Comparison of ENCODE assay signal across 1 cellular context in the genomic region with DNA sequence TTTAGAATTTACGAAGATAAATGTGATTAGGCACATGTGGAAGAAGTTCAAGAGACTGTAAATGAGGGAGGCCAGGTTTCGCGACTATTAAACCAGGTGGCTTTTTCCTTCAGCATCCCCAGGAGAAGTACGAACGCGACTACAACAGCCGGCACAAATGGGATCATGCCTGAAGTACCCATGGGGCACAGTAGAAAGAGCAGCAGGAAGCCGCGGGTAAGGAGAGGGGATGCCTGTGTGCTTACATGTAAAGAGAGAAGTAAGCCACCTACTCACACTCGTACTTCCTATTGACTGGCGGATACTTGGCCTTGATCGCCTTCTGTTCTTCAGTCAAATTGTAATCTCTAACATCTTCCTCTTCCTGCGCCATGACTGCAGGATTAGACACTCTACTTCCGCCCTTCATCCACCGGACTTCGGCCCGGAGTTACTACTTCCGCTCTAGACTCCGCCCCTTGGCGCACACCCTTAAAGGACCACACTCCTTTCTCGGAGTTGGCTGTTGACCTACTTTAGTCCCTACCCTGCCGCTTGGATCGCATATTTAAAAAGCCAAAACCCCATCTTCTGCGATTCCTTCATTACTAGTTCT.
TF ChIP-seq lines count a peak whose summit lies in the region.

ZBTB8OS (minus strand) TSS at position 394 of the 595 bp plus-strand sequence; CDS start at position 373, 21 bp downstream.

TF ChIP-seq in HepG2, 621 proteins besides CTCF, POLR2A, EP300 and RAD21 (continued from another document and continues in another):
- TF ChIP-seq MEIS2 (CRISPR knock-in tag; IDR thresholded peaks at IDR 0.05) (no peak), MED1 (CRISPR knock-in tag; IDR thresholded peaks at IDR 0.05) (no peak; the same call in 1 of the 2 replicates), SMAD1 (CRISPR knock-in tag; IDR thresholded peaks at IDR 0.05; ENCODE audit: borderline replicate concordance, low read depth) (no peak), GABPB1 (CRISPR knock-in tag; IDR thresholded peaks at IDR 0.05) (peak; percentile 90), ZNF367 (CRISPR knock-in tag; IDR thresholded peaks at IDR 0.05; ENCODE audit: borderline replicate concordance) (no peak; the same call in 1 of the 2 replicates), SKI (IDR thresholded peaks at IDR 0.05; ENCODE audit: partially characterized antibody) (no peak), BHLHE40 (IDR thresholded peaks at IDR 0.05; ENCODE audit: low read length) (no peak), TRIM22 (IDR thresholded peaks at IDR 0.05) (no peak), CBX2 (IDR thresholded peaks at IDR 0.05; ENCODE audit: low read depth, low read length) (no peak), CBX2 (CRISPR knock-in tag; IDR thresholded peaks at IDR 0.05; ENCODE audit: low read depth) (no peak; the same call in 1 of the 2 replicates), NCOA1 (CRISPR knock-in tag; IDR thresholded peaks at IDR 0.05) (no peak), KLF15 (CRISPR knock-in tag; IDR thresholded peaks at IDR 0.05; ENCODE audit: borderline replicate concordance) (no peak), ZNF264 (CRISPR knock-in tag; IDR thresholded peaks at IDR 0.05) (0 out of 2 replicates have a peak, but pooled peaks have one; percentile 4), PRDM15 (CRISPR knock-in tag; IDR thresholded peaks at IDR 0.05) (no peak), ELF1 (CRISPR knock-in tag; IDR thresholded peaks at IDR 0.05) (peak; percentile 94), HNF4G (IDR thresholded peaks at IDR 0.05; ENCODE audit: borderline replicate concordance, low read depth, low read length) (peak; percentile 71; the same call in 1 of the 2 replicates), HNF4G (CRISPR knock-in tag; IDR thresholded peaks at IDR 0.05; ENCODE audit: borderline replicate concordance, low read depth) (no peak), KMT2A (CRISPR knock-in tag; IDR thresholded peaks at IDR 0.05) (peak; percentile 1; the same call in 1 of the 2 replicates), ZFP82 (CRISPR knock-in tag; IDR thresholded peaks at IDR 0.05; ENCODE audit: borderline replicate concordance) (no peak), DRAP1 (CRISPR knock-in tag; IDR thresholded peaks at IDR 0.05) (peak; percentile 61; the same call in 1 of the 2 replicates), SP1 (IDR thresholded peaks at IDR 0.05) (no peak), SP1 (CRISPR knock-in tag; IDR thresholded peaks at IDR 0.05) (peak; percentile 97), IRF9 (CRISPR knock-in tag; IDR thresholded peaks at IDR 0.05; ENCODE audit: borderline replicate concordance) (peak; percentile 56; the same call in 1 of the 2 replicates), SIN3A (IDR thresholded peaks at IDR 0.05; ENCODE audit: borderline replicate concordance, low read depth, low read length) (peak; percentile 79), MIXL1 (CRISPR knock-in tag; IDR thresholded peaks at IDR 0.05) (peak; percentile 39; the same call in 1 of the 2 replicates), ZNF136 (CRISPR knock-in tag; IDR thresholded peaks at IDR 0.05; ENCODE audit: low read depth) (0 out of 2 replicates have a peak, but pooled peaks have one; percentile 5), ATF1 (CRISPR knock-in tag; IDR thresholded peaks at IDR 0.05) (peak; percentile 81; the same call in 1 of the 2 replicates), GZF1 (CRISPR knock-in tag; IDR thresholded peaks at IDR 0.05) (no peak), GABPA (IDR thresholded peaks at IDR 0.05; ENCODE audit: low read depth, low read length) (peak; percentile 84), GABPA (CRISPR knock-in tag; IDR thresholded peaks at IDR 0.05; ENCODE audit: low read depth) (peak; percentile 97), HNRNPK (IDR thresholded peaks at IDR 0.05; ENCODE audit: low read depth, low read length, poor library complexity, severe bottlenecking) (no peak), ZNF446 (CRISPR knock-in tag; IDR thresholded peaks at IDR 0.05) (no peak), MXI1 (IDR thresholded peaks at IDR 0.05; ENCODE audit: borderline replicate concordance, low read depth, low read length) (peak; percentile 61; the same call in 1 of the 3 replicates), ETV5 (CRISPR knock-in tag; IDR thresholded peaks at IDR 0.05; ENCODE audit: borderline replicate concordance) (peak; percentile 78), CBX5 (CRISPR knock-in tag; IDR thresholded peaks at IDR 0.05; ENCODE audit: borderline replicate concordance) (0 out of 2 replicates have a peak, but pooled peaks have one; percentile 26), TGIF2 (CRISPR knock-in tag; IDR thresholded peaks at IDR 0.05) (peak; percentile 43), FOXP1 (IDR thresholded peaks at IDR 0.05) (no peak), FOXP1 (CRISPR knock-in tag; IDR thresholded peaks at IDR 0.05) (no peak), ZSCAN25 (CRISPR knock-in tag; IDR thresholded peaks at IDR 0.05) (no peak), RBAK (CRISPR knock-in tag; IDR thresholded peaks at IDR 0.05) (no peak)
- TF ChIP-seq, protein P1, sequence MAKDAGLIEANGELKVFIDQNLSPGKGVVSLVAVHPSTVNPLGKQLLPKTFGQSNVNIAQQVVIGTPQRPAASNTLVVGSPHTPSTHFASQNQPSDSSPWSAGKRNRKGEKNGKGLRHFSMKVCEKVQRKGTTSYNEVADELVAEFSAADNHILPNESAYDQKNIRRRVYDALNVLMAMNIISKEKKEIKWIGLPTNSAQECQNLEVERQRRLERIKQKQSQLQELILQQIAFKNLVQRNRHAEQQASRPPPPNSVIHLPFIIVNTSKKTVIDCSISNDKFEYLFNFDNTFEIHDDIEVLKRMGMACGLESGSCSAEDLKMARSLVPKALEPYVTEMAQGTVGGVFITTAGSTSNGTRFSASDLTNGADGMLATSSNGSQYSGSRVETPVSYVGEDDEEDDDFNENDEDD (CRISPR knock-in tag; IDR thresholded peaks at IDR 0.05; ENCODE audit: borderline replicate concordance): no peak
- TF ChIP-seq, protein P2, sequence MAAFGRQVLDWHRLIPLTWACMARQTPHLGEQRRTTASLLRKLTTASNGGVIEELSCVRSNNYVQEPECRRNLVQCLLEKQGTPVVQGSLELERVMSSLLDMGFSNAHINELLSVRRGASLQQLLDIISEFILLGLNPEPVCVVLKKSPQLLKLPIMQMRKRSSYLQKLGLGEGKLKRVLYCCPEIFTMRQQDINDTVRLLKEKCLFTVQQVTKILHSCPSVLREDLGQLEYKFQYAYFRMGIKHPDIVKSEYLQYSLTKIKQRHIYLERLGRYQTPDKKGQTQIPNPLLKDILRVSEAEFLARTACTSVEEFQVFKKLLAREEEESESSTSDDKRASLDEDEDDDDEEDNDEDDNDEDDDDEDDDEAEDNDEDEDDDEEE (CRISPR knock-in tag; IDR thresholded peaks at IDR 0.05): no peak
- TF ChIP-seq, protein P3, sequence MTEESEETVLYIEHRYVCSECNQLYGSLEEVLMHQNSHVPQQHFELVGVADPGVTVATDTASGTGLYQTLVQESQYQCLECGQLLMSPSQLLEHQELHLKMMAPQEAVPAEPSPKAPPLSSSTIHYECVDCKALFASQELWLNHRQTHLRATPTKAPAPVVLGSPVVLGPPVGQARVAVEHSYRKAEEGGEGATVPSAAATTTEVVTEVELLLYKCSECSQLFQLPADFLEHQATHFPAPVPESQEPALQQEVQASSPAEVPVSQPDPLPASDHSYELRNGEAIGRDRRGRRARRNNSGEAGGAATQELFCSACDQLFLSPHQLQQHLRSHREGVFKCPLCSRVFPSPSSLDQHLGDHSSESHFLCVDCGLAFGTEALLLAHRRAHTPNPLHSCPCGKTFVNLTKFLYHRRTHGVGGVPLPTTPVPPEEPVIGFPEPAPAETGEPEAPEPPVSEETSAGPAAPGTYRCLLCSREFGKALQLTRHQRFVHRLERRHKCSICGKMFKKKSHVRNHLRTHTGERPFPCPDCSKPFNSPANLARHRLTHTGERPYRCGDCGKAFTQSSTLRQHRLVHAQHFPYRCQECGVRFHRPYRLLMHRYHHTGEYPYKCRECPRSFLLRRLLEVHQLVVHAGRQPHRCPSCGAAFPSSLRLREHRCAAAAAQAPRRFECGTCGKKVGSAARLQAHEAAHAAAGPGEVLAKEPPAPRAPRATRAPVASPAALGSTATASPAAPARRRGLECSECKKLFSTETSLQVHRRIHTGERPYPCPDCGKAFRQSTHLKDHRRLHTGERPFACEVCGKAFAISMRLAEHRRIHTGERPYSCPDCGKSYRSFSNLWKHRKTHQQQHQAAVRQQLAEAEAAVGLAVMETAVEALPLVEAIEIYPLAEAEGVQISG (CRISPR knock-in tag; IDR thresholded peaks at IDR 0.05): peak; percentile 84
- TF ChIP-seq, protein P4, sequence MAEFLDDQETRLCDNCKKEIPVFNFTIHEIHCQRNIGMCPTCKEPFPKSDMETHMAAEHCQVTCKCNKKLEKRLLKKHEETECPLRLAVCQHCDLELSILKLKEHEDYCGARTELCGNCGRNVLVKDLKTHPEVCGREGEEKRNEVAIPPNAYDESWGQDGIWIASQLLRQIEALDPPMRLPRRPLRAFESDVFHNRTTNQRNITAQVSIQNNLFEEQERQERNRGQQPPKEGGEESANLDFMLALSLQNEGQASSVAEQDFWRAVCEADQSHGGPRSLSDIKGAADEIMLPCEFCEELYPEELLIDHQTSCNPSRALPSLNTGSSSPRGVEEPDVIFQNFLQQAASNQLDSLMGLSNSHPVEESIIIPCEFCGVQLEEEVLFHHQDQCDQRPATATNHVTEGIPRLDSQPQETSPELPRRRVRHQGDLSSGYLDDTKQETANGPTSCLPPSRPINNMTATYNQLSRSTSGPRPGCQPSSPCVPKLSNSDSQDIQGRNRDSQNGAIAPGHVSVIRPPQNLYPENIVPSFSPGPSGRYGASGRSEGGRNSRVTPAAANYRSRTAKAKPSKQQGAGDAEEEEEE (CRISPR knock-in tag; IDR thresholded peaks at IDR 0.05; ENCODE audit: borderline replicate concordance): peak; percentile 88; the same call in 1 of the 2 replicates
- TF ChIP-seq, protein P5, sequence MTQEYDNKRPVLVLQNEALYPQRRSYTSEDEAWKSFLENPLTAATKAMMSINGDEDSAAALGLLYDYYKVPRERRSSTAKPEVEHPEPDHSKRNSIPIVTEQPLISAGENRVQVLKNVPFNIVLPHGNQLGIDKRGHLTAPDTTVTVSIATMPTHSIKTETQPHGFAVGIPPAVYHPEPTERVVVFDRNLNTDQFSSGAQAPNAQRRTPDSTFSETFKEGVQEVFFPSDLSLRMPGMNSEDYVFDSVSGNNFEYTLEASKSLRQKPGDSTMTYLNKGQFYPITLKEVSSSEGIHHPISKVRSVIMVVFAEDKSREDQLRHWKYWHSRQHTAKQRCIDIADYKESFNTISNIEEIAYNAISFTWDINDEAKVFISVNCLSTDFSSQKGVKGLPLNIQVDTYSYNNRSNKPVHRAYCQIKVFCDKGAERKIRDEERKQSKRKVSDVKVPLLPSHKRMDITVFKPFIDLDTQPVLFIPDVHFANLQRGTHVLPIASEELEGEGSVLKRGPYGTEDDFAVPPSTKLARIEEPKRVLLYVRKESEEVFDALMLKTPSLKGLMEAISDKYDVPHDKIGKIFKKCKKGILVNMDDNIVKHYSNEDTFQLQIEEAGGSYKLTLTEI (CRISPR knock-in tag; conservative IDR thresholded peaks at IDR 0.05): no peak
